ENCODE assay signal across 8 cellular contexts in the genomic region with DNA sequence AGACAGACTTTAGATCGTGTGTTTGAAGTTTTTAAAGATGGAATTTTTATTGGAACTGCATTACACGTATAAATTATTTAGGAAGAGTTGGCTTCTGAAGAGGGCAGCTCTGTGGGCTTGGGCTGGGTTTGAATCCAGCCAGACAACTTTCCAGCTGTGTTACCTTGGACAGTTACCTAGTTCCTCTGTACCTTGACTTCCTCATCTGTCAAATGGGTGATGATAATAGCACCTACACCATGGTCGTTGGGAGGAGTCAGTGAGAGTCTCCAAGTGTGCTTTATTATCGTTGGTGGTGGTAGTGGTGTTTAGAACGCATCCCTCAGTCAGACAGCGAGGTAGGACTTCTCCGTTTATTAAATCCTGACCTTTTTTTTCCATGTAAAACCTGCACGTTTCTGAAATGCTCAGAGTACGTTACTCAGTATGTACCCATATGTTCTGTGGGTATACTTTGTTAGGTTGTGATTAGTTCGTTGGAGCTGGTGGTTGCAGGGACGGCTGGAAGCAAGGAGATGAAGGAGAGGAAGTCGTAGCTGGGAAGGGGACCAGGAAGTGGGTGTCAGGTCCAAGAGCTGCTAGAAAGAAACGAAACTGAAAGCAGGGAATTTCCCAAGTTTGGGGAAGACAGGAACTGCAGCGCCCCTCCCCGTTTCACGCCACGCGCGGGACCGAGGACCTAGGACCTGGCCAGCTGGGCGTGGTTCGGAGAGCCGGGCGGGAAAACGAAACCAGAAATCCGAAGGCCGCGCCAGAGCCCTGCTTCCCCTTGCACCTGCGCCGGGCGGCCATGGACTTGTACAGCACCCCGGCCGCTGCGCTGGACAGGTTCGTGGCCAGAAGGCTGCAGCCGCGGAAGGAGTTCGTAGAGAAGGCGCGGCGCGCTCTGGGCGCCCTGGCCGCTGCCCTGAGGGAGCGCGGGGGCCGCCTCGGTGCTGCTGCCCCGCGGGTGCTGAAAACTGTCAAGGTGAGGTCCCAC. TPM values are rescaled to one million over a fixed set of nuclear protein-coding genes. Genes with fewer than 3 reads are reported as not detected.
A peak's percentile ranks its signal among the peaks of the same experiment; 100 is the strongest.
DNase-seq lines count a peak whose midpoint lies in the region; ATAC-seq and TF ChIP-seq lines count a peak whose summit lies in the region.

A gene with protein sequence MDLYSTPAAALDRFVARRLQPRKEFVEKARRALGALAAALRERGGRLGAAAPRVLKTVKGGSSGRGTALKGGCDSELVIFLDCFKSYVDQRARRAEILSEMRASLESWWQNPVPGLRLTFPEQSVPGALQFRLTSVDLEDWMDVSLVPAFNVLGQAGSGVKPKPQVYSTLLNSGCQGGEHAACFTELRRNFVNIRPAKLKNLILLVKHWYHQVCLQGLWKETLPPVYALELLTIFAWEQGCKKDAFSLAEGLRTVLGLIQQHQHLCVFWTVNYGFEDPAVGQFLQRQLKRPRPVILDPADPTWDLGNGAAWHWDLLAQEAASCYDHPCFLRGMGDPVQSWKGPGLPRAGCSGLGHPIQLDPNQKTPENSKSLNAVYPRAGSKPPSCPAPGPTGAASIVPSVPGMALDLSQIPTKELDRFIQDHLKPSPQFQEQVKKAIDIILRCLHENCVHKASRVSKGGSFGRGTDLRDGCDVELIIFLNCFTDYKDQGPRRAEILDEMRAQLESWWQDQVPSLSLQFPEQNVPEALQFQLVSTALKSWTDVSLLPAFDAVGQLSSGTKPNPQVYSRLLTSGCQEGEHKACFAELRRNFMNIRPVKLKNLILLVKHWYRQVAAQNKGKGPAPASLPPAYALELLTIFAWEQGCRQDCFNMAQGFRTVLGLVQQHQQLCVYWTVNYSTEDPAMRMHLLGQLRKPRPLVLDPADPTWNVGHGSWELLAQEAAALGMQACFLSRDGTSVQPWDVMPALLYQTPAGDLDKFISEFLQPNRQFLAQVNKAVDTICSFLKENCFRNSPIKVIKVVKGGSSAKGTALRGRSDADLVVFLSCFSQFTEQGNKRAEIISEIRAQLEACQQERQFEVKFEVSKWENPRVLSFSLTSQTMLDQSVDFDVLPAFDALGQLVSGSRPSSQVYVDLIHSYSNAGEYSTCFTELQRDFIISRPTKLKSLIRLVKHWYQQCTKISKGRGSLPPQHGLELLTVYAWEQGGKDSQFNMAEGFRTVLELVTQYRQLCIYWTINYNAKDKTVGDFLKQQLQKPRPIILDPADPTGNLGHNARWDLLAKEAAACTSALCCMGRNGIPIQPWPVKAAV (plus strand): TSS at position 734 of the 979 bp plus-strand sequence. CDS start 57 bp downstream, at position 791.

- ATAC-seq in HG02763 (IDR thresholded peaks at IDR 0.05; ENCODE audit: unreplicated experiment) (peak; percentile 31), naive B cell (ENCODE audit: low read depth in 2 of 2) (peak; percentile 50 to 57), HG03378 (IDR thresholded peaks at IDR 0.05; ENCODE audit: unreplicated experiment) (no peak)
- peak; percentile 79 to 83 for ATAC-seq in activated T-cell treated with anti-CD3 and anti-CD28 coated beads, Interleukin-2, amount 50 U/mL, for 72 hours (replicated peaks in 1 of 2)
- peak; percentile 74 for ATAC-seq in stimulated activated effector memory CD8-positive, alpha-beta T cell treated with anti-CD3 and anti-CD28 coated beads, Interleukin-12 subunit alpha, Interleukin-12 subunit beta, amount 100 ng/mL, for 72 hours

- no peaks in the 10 kb centered on the region for H4K20me1 ChIP-seq in OCI-LY3 (ENCODE audit: insufficient read depth, low read length)

- H3K27me3 ChIP-seq in OCI-LY3 (ENCODE audit: low read depth, low read length), result no peaks in the 10 kb centered on the region; the same call in 1 of the 2 replicates

- H3K36me3 Mint-ChIP-seq in activated T-cell treated with anti-CD3 and anti-CD28 coated beads, Interleukin-2, amount 50 U/mL, for 72 hours (ENCODE audit: insufficient read depth in 2 of 2), result peaks cover 3 to 4% of the 10 kb centered on the region in 2 donors
- H3K36me3 Mint-ChIP-seq in naive B cell, result no peaks in the 10 kb centered on the region
- no peaks in the 10 kb centered on the region for H3K36me3 Mint-ChIP-seq in stimulated activated effector memory CD8-positive, alpha-beta T cell treated with anti-CD3 and anti-CD28 coated beads, Interleukin-12 subunit alpha, Interleukin-12 subunit beta, amount 100 ng/mL, for 72 hours

- H2AFZ ChIP-seq in OCI-LY3 (ENCODE audit: low read depth, low read length), result peak within 1 kb of the TSS; percentile 85

- no peaks in the 10 kb centered on the region for H3K27me3 Mint-ChIP-seq in activated T-cell treated with anti-CD3 and anti-CD28 coated beads, Interleukin-2, amount 50 U/mL, for 72 hours (ENCODE audit: low read depth)
- no peaks in the 10 kb centered on the region for H3K27me3 Mint-ChIP-seq in naive B cell

- H3K79me2 ChIP-seq in OCI-LY3 (ENCODE audit: low read length), result no peaks in the 10 kb centered on the region

- H3K9ac ChIP-seq in OCI-LY3 (ENCODE audit: low read length), result peak within 1 kb of the TSS; percentile 72

- H3K27ac Mint-ChIP-seq in activated T-cell treated with anti-CD3 and anti-CD28 coated beads, Interleukin-2, amount 50 U/mL, for 72 hours, result peak within 1 kb of the TSS; percentile 49
- peak within 1 kb of the TSS; percentile 47 to 96 (median 90) for H3K27ac Mint-ChIP-seq in naive B cell
- H3K27ac Mint-ChIP-seq in stimulated activated effector memory CD8-positive, alpha-beta T cell treated with anti-CD3 and anti-CD28 coated beads, Interleukin-12 subunit alpha, Interleukin-12 subunit beta, amount 100 ng/mL, for 72 hours, result peak within 1 kb of the TSS; percentile 88

- peak within 1 kb of the TSS; percentile 85 for H3K4me3 ChIP-seq in OCI-LY3 (ENCODE audit: low read length)

- H3K36me3 ChIP-seq in OCI-LY3 (replicated peaks; ENCODE audit: low read depth, low read length), result no peaks in the 10 kb centered on the region

- H3K4me1 Mint-ChIP-seq in activated T-cell treated with anti-CD3 and anti-CD28 coated beads, Interleukin-2, amount 50 U/mL, for 72 hours (ENCODE audit: low read depth), result peaks cover 40% of the 10 kb centered on the region
- H3K4me1 Mint-ChIP-seq in naive B cell, result peaks cover 24 to 33% (median 29%) of the 10 kb centered on the region in 3 donors
- peaks cover 41% of the 10 kb centered on the region for H3K4me1 Mint-ChIP-seq in stimulated activated effector memory CD8-positive, alpha-beta T cell treated with anti-CD3 and anti-CD28 coated beads, Interleukin-12 subunit alpha, Interleukin-12 subunit beta, amount 100 ng/mL, for 72 hours

- no peak for TF ChIP-seq CTCF in OCI-LY3 (IDR thresholded peaks at IDR 0.05; ENCODE audit: low read depth, low read length)

- peak within 1 kb of the TSS; percentile 84 for H3K4me2 ChIP-seq in OCI-LY3 (ENCODE audit: low read length)

- H3K27ac ChIP-seq in OCI-LY3 (ENCODE audit: low read length), result no peak within 1 kb of the TSS

- DNase-seq in EH (ENCODE audit: low read depth) (peak; percentile 81), fibroblast of gingiva (ENCODE audit: low read depth) (peak; percentile 73), naive B cell (peak; percentile 51)
- peak; percentile 62 to 69 for DNase-seq in activated T-cell treated with anti-CD3 and anti-CD28 coated beads, Interleukin-2, amount 50 U/mL, for 72 hours
- DNase-seq in stimulated activated effector memory CD8-positive, alpha-beta T cell treated with anti-CD3 and anti-CD28 coated beads, Interleukin-12 subunit alpha, Interleukin-12 subunit beta, amount 100 ng/mL, for 72 hours (ENCODE audit: low spot score in 2 of 2), result peak; percentile 24 to 81

- H3K9me3 ChIP-seq in OCI-LY3 (ENCODE audit: insufficient read depth, low read length), result no peaks in the 10 kb centered on the region

- H3K9me3 Mint-ChIP-seq in activated T-cell treated with anti-CD3 and anti-CD28 coated beads, Interleukin-2, amount 50 U/mL, for 72 hours, result no peaks in the 10 kb centered on the region
- no peaks in the 10 kb centered on the region for H3K9me3 Mint-ChIP-seq in naive B cell
- H3K9me3 Mint-ChIP-seq in stimulated activated effector memory CD8-positive, alpha-beta T cell treated with anti-CD3 and anti-CD28 coated beads, Interleukin-12 subunit alpha, Interleukin-12 subunit beta, amount 100 ng/mL, for 72 hours, result no peaks in the 10 kb centered on the region

- peaks cover 29% of the 10 kb centered on the region for H3K4me1 ChIP-seq in OCI-LY3 (ENCODE audit: low read length)

- H3K4me3 Mint-ChIP-seq in activated T-cell treated with anti-CD3 and anti-CD28 coated beads, Interleukin-2, amount 50 U/mL, for 72 hours, result peak within 1 kb of the TSS; percentile 80 to 93
- H3K4me3 Mint-ChIP-seq in naive B cell, result peak within 1 kb of the TSS; percentile 78 to 97 (median 88)
- peak within 1 kb of the TSS; percentile 80 for H3K4me3 Mint-ChIP-seq in stimulated activated effector memory CD8-positive, alpha-beta T cell treated with anti-CD3 and anti-CD28 coated beads, Interleukin-12 subunit alpha, Interleukin-12 subunit beta, amount 100 ng/mL, for 72 hours

RNA-seq across cellular contexts. Expression of the gene that starts here (rescaled TPM):
- 10 to 100 TPM; 14.7 to 39.3 TPM for total RNA-seq in activated T-cell treated with anti-CD3 and anti-CD28 coated beads, Interleukin-2, amount 50 U/mL, for 72 hours
- 1 to 10 TPM; 2.9 to 8.6 (median 6.9) TPM for polyA plus RNA-seq in naive B cell (ENCODE audit: low read depth in 6 of 6)
